In the genomic region with DNA sequence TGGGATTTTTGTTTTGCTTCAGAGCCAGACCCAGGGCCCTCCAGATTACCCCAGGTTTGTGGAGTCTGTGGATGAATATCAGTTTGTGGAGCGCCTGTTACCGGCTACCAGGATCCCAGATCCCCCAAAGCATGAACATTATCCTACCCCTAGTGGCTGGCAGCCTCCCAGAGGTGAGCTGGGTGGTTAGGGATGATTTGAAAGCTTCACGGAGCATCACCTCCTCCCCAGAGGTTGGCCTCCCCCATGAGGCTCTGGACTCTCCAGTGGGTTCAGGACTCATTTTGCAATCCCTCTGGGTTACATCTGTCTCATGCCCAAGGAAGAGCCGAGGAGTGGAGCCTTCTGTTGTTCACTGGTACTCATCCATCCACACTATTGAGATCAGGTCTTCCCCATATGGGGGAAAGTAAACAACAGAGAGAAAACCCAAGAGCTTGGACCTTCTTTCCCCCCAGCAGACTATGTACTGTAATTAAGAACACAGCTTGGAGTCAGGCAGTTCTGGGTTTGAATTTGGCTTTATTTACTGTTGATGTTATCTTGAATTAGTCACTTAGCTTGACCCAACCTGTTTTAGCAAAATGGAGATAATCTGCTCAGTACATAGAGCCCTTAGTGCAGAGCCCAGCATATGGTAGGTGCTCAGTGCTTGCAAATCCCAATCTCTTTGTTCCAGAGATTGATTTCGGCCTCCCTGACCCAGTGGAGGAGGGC, we compare ENCODE assay signal across 14 cellular contexts. TPM values are rescaled to one million over a fixed set of nuclear protein-coding genes. Genes with fewer than 3 reads are reported as not detected.
DNase-seq lines count a peak whose midpoint lies in the region; ATAC-seq and TF ChIP-seq lines count a peak whose summit lies in the region.
"Had no signal": no experiment of that assay in that cellular context is flagged by ENCODE, and none has a peak within 500 bp of the region (broad histone marks: within the 10 kb centered on the region; RNA-seq: fewer than 3 reads in every experiment).

No MANE protein-coding gene starts in this region.

- no peaks in the 10 kb centered on the region for H3K27me3 ChIP-seq in PC-9 (ENCODE audit: insufficient read depth, low read depth)
- H3K27me3 ChIP-seq: foreskin keratinocyte, Peyer's patch, upper lobe of left lung had no signal

- no peaks in the 10 kb centered on the region for H3K27me3 Mint-ChIP-seq in activated CD8-positive, alpha-beta memory T cell treated with anti-CD3 and anti-CD28 coated beads, Interleukin-2, amount 10 ng/mL, durations not matched to agents 7 days and 5 days
- H3K27me3 Mint-ChIP-seq in brain (peaks cover 8% of the 10 kb centered on the region), progenitor cell of endocrine pancreas (no peaks in the 10 kb centered on the region)

- H3K9me3 Mint-ChIP-seq in activated CD8-positive, alpha-beta memory T cell treated with anti-CD3 and anti-CD28 coated beads, Interleukin-2, amount 10 ng/mL, durations not matched to agents 7 days and 5 days (ENCODE audit: low read depth), result no peaks in the 10 kb centered on the region
- peaks cover 0 to 4% (median 0%) of the 10 kb centered on the region in 5 experiments for H3K9me3 Mint-ChIP-seq in brain
- H3K9me3 Mint-ChIP-seq in progenitor cell of endocrine pancreas (ENCODE audit: low read depth), result no peaks in the 10 kb centered on the region

- peaks cover 75% of the 10 kb centered on the region for H3F3A ChIP-seq in PC-9 (ENCODE audit: insufficient read depth, low read depth)

- no peaks in the 10 kb centered on the region for H3K9me2 ChIP-seq in PC-9 (ENCODE audit: insufficient read depth)

- peak overlapping the region; percentile 7 for H3K27ac Mint-ChIP-seq in activated CD8-positive, alpha-beta memory T cell treated with anti-CD3 and anti-CD28 coated beads, Interleukin-2, amount 10 ng/mL, durations not matched to agents 7 days and 5 days
- peak overlapping the region in 3 of 5 experiments; percentile 20 to 59 (median 29) for H3K27ac Mint-ChIP-seq in brain
- no peak overlapping the region for H3K27ac Mint-ChIP-seq in progenitor cell of endocrine pancreas

- H4K20me1 ChIP-seq in PC-9 (ENCODE audit: insufficient read depth), result peaks cover 16% of the 10 kb centered on the region; the same call in 1 of the 2 replicates

- peaks cover 30% of the 10 kb centered on the region for H3K4me1 ChIP-seq in PC-9 (replicated peaks; ENCODE audit: insufficient read depth)

- TF ChIP-seq CTCF in PC-9 (conservative IDR thresholded peaks at IDR 0.05) (no peak), brain (conservative IDR thresholded peaks at IDR 0.05) (no peak), progenitor cell of endocrine pancreas (IDR thresholded peaks at IDR 0.05; ENCODE audit: unreplicated experiment) (no peak)

- 0 out of 2 replicates have a peak overlapping the region, but pooled peaks have one; percentile 90 for H3K4me2 ChIP-seq in PC-9

- H3K4me3 ChIP-seq in PC-9, result no peak overlapping the region
- H3K4me3 ChIP-seq: Peyer's patch, psoas muscle, upper lobe of left lung had no signal

- peak overlapping the region; percentile 33 for H3K4me3 Mint-ChIP-seq in activated CD8-positive, alpha-beta memory T cell treated with anti-CD3 and anti-CD28 coated beads, Interleukin-2, amount 10 ng/mL, durations not matched to agents 7 days and 5 days
- peak overlapping the region; percentile 61 to 72 (median 69) for H3K4me3 Mint-ChIP-seq in brain
- peak overlapping the region; percentile 22 for H3K4me3 Mint-ChIP-seq in progenitor cell of endocrine pancreas (ENCODE audit: low read depth)

- H3K4me1 Mint-ChIP-seq in activated CD8-positive, alpha-beta memory T cell treated with anti-CD3 and anti-CD28 coated beads, Interleukin-2, amount 10 ng/mL, durations not matched to agents 7 days and 5 days, result peaks cover 40% of the 10 kb centered on the region
- H3K4me1 Mint-ChIP-seq in brain (peaks cover 44% of the 10 kb centered on the region), progenitor cell of endocrine pancreas (ENCODE audit: low read depth) (peaks cover 12% of the 10 kb centered on the region)

- intact Hi-C loops in PC-9 (cut with micrococcal nuclease; ENCODE audit: unreplicated experiment), result no loop called here

- peaks cover 33% of the 10 kb centered on the region for H3K36me3 Mint-ChIP-seq in activated CD8-positive, alpha-beta memory T cell treated with anti-CD3 and anti-CD28 coated beads, Interleukin-2, amount 10 ng/mL, durations not matched to agents 7 days and 5 days
- H3K36me3 Mint-ChIP-seq in brain (peaks cover 48% of the 10 kb centered on the region), progenitor cell of endocrine pancreas (ENCODE audit: insufficient read depth) (peaks cover 5% of the 10 kb centered on the region)

- no peak overlapping the region for H2AFZ ChIP-seq in PC-9

- DNase-seq in activated CD8-positive, alpha-beta memory T cell treated with anti-CD3 and anti-CD28 coated beads, Interleukin-2, amount 10 ng/mL, durations not matched to agents 7 days and 5 days, result no peak
- no peak for DNase-seq in activated CD8-positive, alpha-beta memory T cell treated with anti-CD3 and anti-CD28 coated beads, Interleukin-2, amount 50 U/mL, for 48 hours
- no peak for DNase-seq in PC-9
- no peak for DNase-seq in progenitor cell of endocrine pancreas (ENCODE audit: low spot score, unreplicated experiment)
- no peak for DNase-seq in A172 (ENCODE audit: low spot score)
- DNase-seq in stimulated activated naive CD4-positive, alpha-beta T cell treated with Interleukin-2 at 50 U/mL for 16 hours (lab: John Stamatoyannopoulos, UW), result no peak
- no peak for DNase-seq in NCI-H69 (lab: John Stamatoyannopoulos, UW)
- DNase-seq: effector CD4-positive, alpha-beta T cell; foreskin keratinocyte; NCI-H1417; psoas muscle; upper lobe of left lung had no signal

- no peaks in the 10 kb centered on the region for H3K9me3 ChIP-seq in PC-9 (ENCODE audit: insufficient read depth, low read depth)
- H3K9me3 ChIP-seq: Peyer's patch, psoas muscle, upper lobe of left lung had no signal

- no peak overlapping the region for H3K27ac ChIP-seq in PC-9
- H3K27ac ChIP-seq: foreskin keratinocyte, Peyer's patch, psoas muscle, upper lobe of left lung had no signal

- no peak for ATAC-seq in activated CD8-positive, alpha-beta memory T cell treated with anti-CD3 and anti-CD28 coated beads, Interleukin-2, amount 10 ng/mL, durations not matched to agents 7 days and 5 days
- ATAC-seq: foreskin keratinocyte, psoas muscle had no signal

- CTCF ChIA-PET in activated CD8-positive, alpha-beta memory T cell treated with anti-CD3 and anti-CD28 coated beads, Interleukin-2, amount 10 ng/mL, durations not matched to agents 7 days and 5 days (lab: Charles Lee), result interaction anchor here (0.6 to 1.4 kb wide), 5 partner anchors 9 to 437 kb away, joined by 3 to 7 read pairs (median 3); partner anchors contain the start of gene CDC42EP2
- CTCF ChIA-PET in PC-9 (lab: Charles Lee), result no interaction called here

- no TSS peak for BruUV-seq in PC-9 (replicated peaks; lab: Mats Ljungman, UMichigan)

- POLR2A ChIA-PET in PC-9 (lab: Charles Lee; ENCODE audit: unreplicated experiment), result interaction anchor here (0.6 kb wide), 2 partner anchors 309 to 353 kb away, joined by 3 to 4 read pairs; no protein-coding TSS in a partner anchor

- peaks cover 50% of the 10 kb centered on the region for H3K79me2 ChIP-seq in PC-9 (ENCODE audit: low read depth)

- H3K36me3 ChIP-seq in PC-9 (ENCODE audit: low read depth), result peaks cover 52% of the 10 kb centered on the region

RNA-seq across cellular contexts. Expression of gene MRPL49, which starts 2.5 kb away (rescaled TPM):
- 10 to 100 TPM; 42.0 to 61.7 TPM for total RNA-seq in activated CD8-positive, alpha-beta memory T cell treated with anti-CD3 and anti-CD28 coated beads, Interleukin-2, amount 10 ng/mL, durations not matched to agents 7 days and 5 days
- total RNA-seq in PC-9 (2021), result 84.5 and 95.0 TPM in 2 replicates
- 101 TPM for polyA plus RNA-seq in brain (ENCODE audit: insufficient read depth, low read depth, low replicate concordance)
- total RNA-seq in progenitor cell of endocrine pancreas, result 38.8 and 39.6 TPM in 2 replicates
- total RNA-seq in A172 (2014; rRNA removed; shearing (Covaris generic)), result 52.8 and 82.4 TPM in 2 replicates

RNA-seq across cellular contexts. Expression of gene FAU, which starts 2.7 kb away (rescaled TPM):
- total RNA-seq in activated CD8-positive, alpha-beta memory T cell treated with anti-CD3 and anti-CD28 coated beads, Interleukin-2, amount 10 ng/mL, durations not matched to agents 7 days and 5 days, result 100 to 1,000 TPM; 899 to 972 TPM
- total RNA-seq in PC-9 (2021) (973 and 1,165 TPM in 2 replicates), progenitor cell of endocrine pancreas (607 and 611 TPM in 2 replicates)
- polyA plus RNA-seq in brain (ENCODE audit: insufficient read depth, low read depth, low replicate concordance), result 1,714 TPM
- 286 and 528 TPM in 2 replicates for total RNA-seq in A172 (2014; rRNA removed; shearing (Covaris generic))

RNA-seq across cellular contexts. Expression of gene ZNHIT2, which starts 7.1 kb away (rescaled TPM):
- total RNA-seq in activated CD8-positive, alpha-beta memory T cell treated with anti-CD3 and anti-CD28 coated beads, Interleukin-2, amount 10 ng/mL, durations not matched to agents 7 days and 5 days, result 10 to 100 TPM; 10.5 to 13.5 TPM
- total RNA-seq in PC-9 (2021) (13.7 and 22.3 TPM in 2 replicates), progenitor cell of endocrine pancreas (10.5 and 11.8 TPM in 2 replicates)
- 14.0 TPM for polyA plus RNA-seq in brain (ENCODE audit: insufficient read depth, low read depth, low replicate concordance)
- 10.4 and 22.3 TPM in 2 replicates for total RNA-seq in A172 (2014; rRNA removed; shearing (Covaris generic))

RNA-seq across cellular contexts. Expression of gene SYVN1, which starts 9.7 kb away (rescaled TPM):
- 10 to 100 TPM; 34.4 to 35.1 TPM for total RNA-seq in activated CD8-positive, alpha-beta memory T cell treated with anti-CD3 and anti-CD28 coated beads, Interleukin-2, amount 10 ng/mL, durations not matched to agents 7 days and 5 days
- 40.9 and 51.5 TPM in 2 replicates for total RNA-seq in PC-9 (2021)
- 35.4 TPM for polyA plus RNA-seq in brain (ENCODE audit: insufficient read depth, low read depth, low replicate concordance)
- 48.4 and 49.0 TPM in 2 replicates for total RNA-seq in progenitor cell of endocrine pancreas
- total RNA-seq in A172 (2014; rRNA removed; shearing (Covaris generic)), result 17.0 and 30.6 TPM in 2 replicates

RNA-seq across cellular contexts. Expression of gene TM7SF2, which starts 13.0 kb away (rescaled TPM):
- 10 to 100 TPM; 21.0 to 26.2 TPM for total RNA-seq in activated CD8-positive, alpha-beta memory T cell treated with anti-CD3 and anti-CD28 coated beads, Interleukin-2, amount 10 ng/mL, durations not matched to agents 7 days and 5 days
- total RNA-seq in PC-9 (2021), result 49.5 and 72.3 TPM in 2 replicates
- polyA plus RNA-seq in brain (ENCODE audit: insufficient read depth, low read depth, low replicate concordance), result 143 TPM
- 123 and 124 TPM in 2 replicates for total RNA-seq in progenitor cell of endocrine pancreas
- 1.9 and 8.5 TPM in 2 replicates for total RNA-seq in A172 (2014; rRNA removed; shearing (Covaris generic))
